27 cellular contexts compared by ENCODE assay signal in genomic region chr22:24529898-24530297, GRCh38. TPM values are rescaled to one million over a fixed set of nuclear protein-coding genes. Genes with fewer than 3 reads are reported as not detected.
"Had no signal": no experiment of that assay in that cellular context is flagged by ENCODE, and none has a peak within 500 bp of the region (broad histone marks: within the 10 kb centered on the region; RNA-seq: fewer than 3 reads in every experiment).

No MANE protein-coding gene starts in this region.

- H3K9me3 Mint-ChIP-seq: activated naive CD4-positive, alpha-beta T cell treated with anti-CD3 and anti-CD28 coated beads, Interleukin-2, amount 50 U/mL, for 24 hours had no signal

- H3K27ac Mint-ChIP-seq: activated CD8-positive, alpha-beta T cell treated with anti-CD3 and anti-CD28 coated beads, Interleukin-2, amount 10 ng/mL, durations not matched to agents 7 days and 5 days; activated naive CD4-positive, alpha-beta T cell treated with anti-CD3 and anti-CD28 coated beads, Interleukin-2, amount 50 U/mL, for 24 hours; T-helper 17 cell had no signal

- FAIRE-seq: bronchial epithelial cell, TTC549 had no signal

- H2AFZ ChIP-seq: PC-9 had no signal

- H3K36me3 ChIP-seq: ascending aorta had no signal

- H3K4me2 ChIP-seq: PC-9 had no signal

- H3K27me3 ChIP-seq: ascending aorta, body of pancreas had no signal

- H3K27ac ChIP-seq: ascending aorta, body of pancreas, PC-9 had no signal

- H3K9me3 ChIP-seq: ascending aorta, body of pancreas had no signal

- H3K4me1 Mint-ChIP-seq: activated naive CD4-positive, alpha-beta T cell treated with anti-CD3 and anti-CD28 coated beads, Interleukin-2, amount 50 U/mL, for 24 hours had no signal

- H3K36me3 Mint-ChIP-seq: activated naive CD4-positive, alpha-beta T cell treated with anti-CD3 and anti-CD28 coated beads, Interleukin-2, amount 50 U/mL, for 24 hours had no signal

- H3K4me3 ChIP-seq: ascending aorta, body of pancreas, PC-9 had no signal

- H3K27me3 Mint-ChIP-seq: activated naive CD4-positive, alpha-beta T cell treated with anti-CD3 and anti-CD28 coated beads, Interleukin-2, amount 50 U/mL, for 24 hours; T-helper 17 cell had no signal

- H3K4me3 Mint-ChIP-seq: activated CD8-positive, alpha-beta T cell treated with anti-CD3 and anti-CD28 coated beads, Interleukin-2, amount 10 ng/mL, durations not matched to agents 7 days and 5 days; activated naive CD4-positive, alpha-beta T cell treated with anti-CD3 and anti-CD28 coated beads, Interleukin-2, amount 50 U/mL, for 24 hours; T-helper 17 cell had no signal

- DNase-seq: activated CD4-positive, CD25-positive, alpha-beta regulatory T cell; activated CD8-positive, alpha-beta memory T cell treated with anti-CD3 and anti-CD28 coated beads, Interleukin-2, amount 50 U/mL, for 48 hours; activated CD8-positive, alpha-beta T cell treated with anti-CD3 and anti-CD28 coated beads, Interleukin-2, amount 10 ng/mL, durations not matched to agents 7 days and 5 days; activated effector memory CD4-positive, alpha-beta T cell treated with Interleukin-2 at 50 U/mL for 16 hours; activated naive CD4-positive, alpha-beta T cell; activated T-cell treated with anti-CD3 and anti-CD28 coated beads, Interleukin-2, amount 50 U/mL, for 1 hour; amniotic stem cell; body of pancreas; central memory CD4-positive, alpha-beta T cell; Kasumi-1; KBM-7; NCI-H1105 treated with DMSO at 0.1 percent for 48 hours; NCI-H1436 treated with DMSO at 0.1 percent for 48 hours; NCI-H187; NCI-H2081; NCI-H510A treated with DMSO at 0.1 percent for 48 hours; NCI-H69; NK-92 treated with Interleukin-12 subunit alpha and Interleukin-12 subunit beta, amount 100 ng/mL, for 24 hours; PC-9; SHP77 treated with DMSO at 0.1 percent for 48 hours; T-helper 17 cell; T-helper 9 cell had no signal

- ATAC-seq: activated CD8-positive, alpha-beta T cell treated with anti-CD3 and anti-CD28 coated beads, Interleukin-2, amount 10 ng/mL, durations not matched to agents 7 days and 5 days; body of pancreas; T-helper 17 cell had no signal

RNA-seq across cellular contexts. Expression of gene UPB1, which starts 34.8 kb away (rescaled TPM):
- total RNA-seq: ascending aorta, bronchial epithelial cell, SK-MEL-5 had no signal
